ENCODE assay signal across 8 cellular contexts in the genomic region with DNA sequence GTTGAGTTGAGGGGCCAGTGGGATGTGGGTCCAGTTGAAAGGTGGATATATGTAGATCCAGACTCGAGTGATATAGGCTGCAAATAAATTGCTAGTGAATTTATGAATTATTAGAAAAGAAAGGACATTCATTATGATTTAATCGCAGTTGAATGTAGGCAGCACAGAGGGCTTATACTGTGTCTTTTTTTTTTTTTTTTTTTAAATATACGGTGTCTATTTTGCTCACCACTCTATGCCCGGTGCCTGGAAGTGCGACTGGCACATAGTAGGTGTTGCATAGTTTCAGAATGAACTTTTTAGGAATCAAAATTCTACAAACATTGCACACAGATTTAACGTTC. TPM values are rescaled to one million over a fixed set of nuclear protein-coding genes. Genes with fewer than 3 reads are reported as not detected.
DNase-seq lines count a peak whose midpoint lies in the region; ATAC-seq and TF ChIP-seq lines count a peak whose summit lies in the region.

No MANE protein-coding gene starts in this region.

- H3K27me3 ChIP-seq in HUES48 (ENCODE audit: control insufficient read depth, insufficient read depth, low read length), result no peaks in the 10 kb centered on the region
- H3K27me3 ChIP-seq in colonic mucosa, result no peaks in the 10 kb centered on the region
- no peaks in the 10 kb centered on the region for H3K27me3 ChIP-seq in naive thymus-derived CD4-positive, alpha-beta T cell (ENCODE audit: control insufficient read depth in 2 of 2, insufficient read depth in 2 of 2, low read length in 2 of 2)

- H3K4me1 ChIP-seq in HUES48 (ENCODE audit: control insufficient read depth, insufficient read depth, low read length), result peaks cover 6% of the 10 kb centered on the region
- no peaks in the 10 kb centered on the region for H3K4me1 ChIP-seq in colonic mucosa
- peaks cover 0 to 10% of the 10 kb centered on the region in 2 donors for H3K4me1 ChIP-seq in naive thymus-derived CD4-positive, alpha-beta T cell (ENCODE audit: control insufficient read depth in 2 of 2, insufficient read depth in 2 of 2, low read length in 2 of 2)

- intact Hi-C loops in colonic mucosa (cut with DNase I), result loop anchor here (5.0 to 10.0 kb wide), 3 partner anchors 69 to 406 kb away; partner anchors contain the start of genes AMN1 and RESF1
- intact Hi-C loops in naive thymus-derived CD4-positive, alpha-beta T cell (cut with micrococcal nuclease), result loop anchor here (1.0 to 10.0 kb wide), 15 partner anchors 71 to 1021 kb away; partner anchors contain the start of genes AMN1 (in 2 of the 2), BICD1 (in 2 of the 2), CAPRIN2 (in 2 of the 2) and DNM1L (in 2 of the 2)

- H3K36me3 Mint-ChIP-seq in naive thymus-derived CD4-positive, alpha-beta T cell, result peaks cover 0 to 7% (median 4%) of the 10 kb centered on the region in 5 donors

- H3K36me3 ChIP-seq in HUES48 (ENCODE audit: control insufficient read depth, insufficient read depth, low read length), result no peaks in the 10 kb centered on the region
- H3K36me3 ChIP-seq in colonic mucosa, result no peaks in the 10 kb centered on the region
- H3K36me3 ChIP-seq in naive thymus-derived CD4-positive, alpha-beta T cell (ENCODE audit: control insufficient read depth in 2 of 3, insufficient read depth in 3 of 3, low read length in 3 of 3), result no peaks in the 10 kb centered on the region

- H3K9ac ChIP-seq in HUES48 (ENCODE audit: low read depth, low read length) (peak overlapping the region; percentile 9), colonic mucosa (ENCODE audit: low read depth in 2 of 2, low read length in 2 of 2) (peak overlapping the region in 1 of 2 donors; percentile 96)

- peak overlapping the region; percentile 85 for H3K4me3 ChIP-seq in HUES48 (ENCODE audit: low read depth, low read length)
- peak overlapping the region; percentile 77 for H3K4me3 ChIP-seq in colonic mucosa
- peak overlapping the region; percentile 85 for H3K4me3 ChIP-seq in naive thymus-derived CD4-positive, alpha-beta T cell (ENCODE audit: low read length)

- H3K9me3 Mint-ChIP-seq in naive thymus-derived CD4-positive, alpha-beta T cell, result peaks cover 0 to 3% (median 0%) of the 10 kb centered on the region in 11 donors

- ATAC-seq in GM18508 (IDR thresholded peaks at IDR 0.05; ENCODE audit: insufficient read depth, unreplicated experiment) (peak; percentile 2), GM19324 (IDR thresholded peaks at IDR 0.05; ENCODE audit: low FRiP score, unreplicated experiment) (no peak), HG02884 (IDR thresholded peaks at IDR 0.05; ENCODE audit: unreplicated experiment) (no peak), GM18498 (IDR thresholded peaks at IDR 0.05; ENCODE audit: unreplicated experiment) (no peak)
- peak; percentile 1 for ATAC-seq in naive thymus-derived CD4-positive, alpha-beta T cell

- H3K4me1 Mint-ChIP-seq in naive thymus-derived CD4-positive, alpha-beta T cell, result peaks cover 3 to 32% (median 24%) of the 10 kb centered on the region in 7 donors

- H3K9me3 ChIP-seq in HUES48 (ENCODE audit: control insufficient read depth, insufficient read depth, low read length) (no peaks in the 10 kb centered on the region), colonic mucosa (no peaks in the 10 kb centered on the region)
- H3K9me3 ChIP-seq in naive thymus-derived CD4-positive, alpha-beta T cell (ENCODE audit: control insufficient read depth in 2 of 3, low read length in 3 of 3), result no peaks in the 10 kb centered on the region

- no peak for DNase-seq in colonic mucosa
- DNase-seq in naive thymus-derived CD4-positive, alpha-beta T cell, result no peak
- no peak for DNase-seq in activated CD4-positive, alpha-beta T cell treated with anti-CD3 and anti-CD28 coated beads, Interleukin-2, amount 50 U/mL, for 48 hours

- H3K27ac Mint-ChIP-seq in naive thymus-derived CD4-positive, alpha-beta T cell, result peak overlapping the region; percentile 78 to 100 (median 97)

- peak overlapping the region; percentile 81 for H3K27ac ChIP-seq in HUES48 (ENCODE audit: low read depth, low read length)
- H3K27ac ChIP-seq in colonic mucosa, result peak overlapping the region; percentile 98
- peak overlapping the region; percentile 90 for H3K27ac ChIP-seq in naive thymus-derived CD4-positive, alpha-beta T cell (ENCODE audit: low read depth, low read length)

- H3K27me3 Mint-ChIP-seq in naive thymus-derived CD4-positive, alpha-beta T cell, result no peaks in the 10 kb centered on the region

- TF ChIP-seq CTCF in colonic mucosa (IDR thresholded peaks at IDR 0.05), result no peak

- H3K4me3 Mint-ChIP-seq in naive thymus-derived CD4-positive, alpha-beta T cell, result peak overlapping the region; percentile 81 to 99 (median 96)

- POLR2A ChIA-PET in naive thymus-derived CD4-positive, alpha-beta T cell (lab: Charles Lee), result interaction anchor here (0.7 to 3.7 kb wide), 10 partner anchors 12 to 1097 kb away, joined by 3 to 33 read pairs (median 4); partner anchors contain the start of genes AMN1, RESF1 and YARS2

- CTCF ChIA-PET in naive thymus-derived CD4-positive, alpha-beta T cell (lab: Charles Lee), result interaction anchor here (0.6 to 1.2 kb wide), 6 partner anchors 131 to 301 kb away, joined by 3 to 5 read pairs (median 4); partner anchors contain the start of gene RESF1

RNA-seq across cellular contexts. Expression of gene ETFBKMT, which starts 0.8 kb away (rescaled TPM):
- 1 to 10 TPM; 3.7 to 5.2 TPM for total RNA-seq in colonic mucosa
- 1 to 10 TPM in 4 of 5 experiments, under 1 TPM in 1; 0.92 to 2.0 (median 1.9) TPM for total RNA-seq in naive thymus-derived CD4-positive, alpha-beta T cell
- 1 to 10 TPM in 1 of 2 donors, under 1 TPM in 1; 0.41 to 1.2 TPM for polyA plus RNA-seq in naive thymus-derived CD4-positive, alpha-beta T cell

Comparison
In these comparisons a context has a peak if more than half of its experiments do, and no peak if none do; other contexts are left out.
1. ATAC-seq: peak in GM18508 (single experiment) and naive thymus-derived CD4-positive, alpha-beta T cell (single experiment); none in GM19324 (single experiment), HG02884 (single experiment) and GM18498 (single experiment).
2. Peak in every context shown above with its lines, with median percentiles within 50 percentile points of each other: H3K27ac ChIP-seq and H3K4me3 ChIP-seq.